In genomic region chr16:72785886-72786285, GRCh38 we compare ENCODE assay signal across 16 cellular contexts.
DNase-seq lines count a peak whose midpoint lies in the region; ATAC-seq and TF ChIP-seq lines count a peak whose summit lies in the region.
"Had no signal": no experiment of that assay in that cellular context is flagged by ENCODE, and none has a peak within 500 bp of the region (broad histone marks: within the 10 kb centered on the region; RNA-seq: fewer than 3 reads in every experiment).

No MANE protein-coding gene starts in this region.

- no peaks in the 10 kb centered on the region for H3K9me3 ChIP-seq in right cardiac atrium (ENCODE audit: control insufficient read depth, low read length)
- H3K9me3 ChIP-seq in adipocyte (ENCODE audit: control insufficient read depth, low read length) = no peaks in the 10 kb centered on the region
- H3K9me3 ChIP-seq: upper lobe of left lung had no signal

- DNase-seq in right cardiac atrium = no peak
- DNase-seq in cardiac septum (ENCODE audit: low spot score) = no peak
- peak; percentile 51 for DNase-seq in adipocyte (ENCODE audit: low read depth)
- no peak for DNase-seq in immature natural killer cell
- no peak for DNase-seq in type B pancreatic cell (ENCODE audit: extremely low spot score, unreplicated experiment)
- no peak for DNase-seq in SHP77 (lab: John Stamatoyannopoulos, UW)
- DNase-seq in omental fat pad (ENCODE audit: low spot score) = no peak
- DNase-seq: activated CD4-positive, alpha-beta memory T cell treated with anti-CD3 and anti-CD28 coated beads, Interleukin-2, amount 10 ng/mL, durations not matched to agents 7 days and 5 days; caudate nucleus; NCI-H1694; nucleus accumbens; stimulated activated CD4-positive, alpha-beta T cell treated with anti-CD3 and anti-CD28 coated beads, Interleukin-12 subunit alpha, Interleukin-12 subunit beta, amount 100 ng/mL, for 4 hours; T1000; upper lobe of left lung had no signal

- H3K9me3 Mint-ChIP-seq in immature natural killer cell = peaks cover 0 to 2% (median 0%) of the 10 kb centered on the region in 6 donors
- no peaks in the 10 kb centered on the region for H3K9me3 Mint-ChIP-seq in type B pancreatic cell
- H3K9me3 Mint-ChIP-seq: activated CD4-positive, alpha-beta memory T cell treated with anti-CD3 and anti-CD28 coated beads, Interleukin-2, amount 10 ng/mL, durations not matched to agents 7 days and 5 days had no signal

- H3K27me3 ChIP-seq in right cardiac atrium (ENCODE audit: control insufficient read depth, insufficient read depth) (no peaks in the 10 kb centered on the region), adipocyte (replicated peaks; ENCODE audit: control insufficient read depth, insufficient read depth, low read length) (no peaks in the 10 kb centered on the region)
- H3K27me3 ChIP-seq: upper lobe of left lung had no signal

- H3K9ac ChIP-seq in adipocyte (ENCODE audit: low read length) = peak overlapping the region; percentile 86

- intact Hi-C loops in right cardiac atrium (cut with DNase I) = no loop called here
- intact Hi-C loops in cardiac septum (cut with DNase I) = no loop called here

- H3K27ac Mint-ChIP-seq in immature natural killer cell (no peak overlapping the region), type B pancreatic cell (no peak overlapping the region)
- H3K27ac Mint-ChIP-seq: activated CD4-positive, alpha-beta memory T cell treated with anti-CD3 and anti-CD28 coated beads, Interleukin-2, amount 10 ng/mL, durations not matched to agents 7 days and 5 days had no signal

- H3K4me3 Mint-ChIP-seq in immature natural killer cell (peak overlapping the region in 3 of 5 donors; percentile 13 to 22 (median 19)), type B pancreatic cell (peak overlapping the region; percentile 42)

- H3K4me1 Mint-ChIP-seq in immature natural killer cell (peaks cover 17 to 20% of the 10 kb centered on the region in 2 donors), type B pancreatic cell (ENCODE audit: unreplicated experiment) (peaks cover 50% of the 10 kb centered on the region)

- H3K27ac ChIP-seq in right cardiac atrium (ENCODE audit: low read length) = no peak overlapping the region
- H3K27ac ChIP-seq: upper lobe of left lung had no signal

- peaks cover 15% of the 10 kb centered on the region for H3K36me3 ChIP-seq in adipocyte (ENCODE audit: control insufficient read depth, insufficient read depth, low read length, severe bottlenecking)

- peaks cover 6% of the 10 kb centered on the region for H3K4me1 ChIP-seq in right cardiac atrium (ENCODE audit: control insufficient read depth, insufficient read depth, low read length)
- H3K4me1 ChIP-seq in adipocyte (ENCODE audit: control insufficient read depth, insufficient read depth, low read length) = peaks cover 26% of the 10 kb centered on the region

- ATAC-seq in right cardiac atrium (no peak), HG03378 (IDR thresholded peaks at IDR 0.05; ENCODE audit: unreplicated experiment) (no peak), omental fat pad (ENCODE audit: low FRiP score) (no peak)

- H3K4me3 ChIP-seq in right cardiac atrium (ENCODE audit: low read length) (peak overlapping the region; percentile 24), adipocyte (ENCODE audit: low read length) (peak overlapping the region; percentile 80)
- H3K4me3 ChIP-seq: lung, upper lobe of left lung had no signal

- H3K27me3 Mint-ChIP-seq in immature natural killer cell (ENCODE audit: low read depth in 3 of 3) (peaks cover 2 to 13% (median 9%) of the 10 kb centered on the region in 3 donors), type B pancreatic cell (no peaks in the 10 kb centered on the region)

- WGBS in right cardiac atrium = 52% methylated on average over 3 of the region's 3 CpGs

- TF ChIP-seq CTCF in type B pancreatic cell (conservative IDR thresholded peaks at IDR 0.05) = no peak
- TF ChIP-seq CTCF in omental fat pad (IDR thresholded peaks at IDR 0.05) = no peak

- peaks cover 0 to 3% (median 0%) of the 10 kb centered on the region in 3 donors for H3K36me3 Mint-ChIP-seq in immature natural killer cell
- peaks cover 32% of the 10 kb centered on the region for H3K36me3 Mint-ChIP-seq in type B pancreatic cell
